ENCODE assay signal across 8 cellular contexts in genomic region chr18:46096651-46097300, GRCh38. TPM values are rescaled to one million over a fixed set of nuclear protein-coding genes. Genes with fewer than 3 reads are reported as not detected.
DNase-seq lines count a peak whose midpoint lies in the region; ATAC-seq, FAIRE-seq and TF ChIP-seq lines count a peak whose summit lies in the region.

No MANE protein-coding gene starts in this region.

- POLR2A ChIA-PET in activated CD8-positive, alpha-beta T cell treated with anti-CD3 and anti-CD28 coated beads for 36 hours (lab: Charles Lee): interaction anchor here (0.9 to 2.3 kb wide), 6 partner anchors 11 to 62 kb away, joined by 3 to 7 read pairs (median 4); no protein-coding TSS in a partner anchor

- no peaks in the 10 kb centered on the region for H3K9me3 Mint-ChIP-seq in activated CD8-positive, alpha-beta T cell treated with anti-CD3 and anti-CD28 coated beads for 36 hours

- peak overlapping the region; percentile 95 for H3K27ac Mint-ChIP-seq in activated CD8-positive, alpha-beta T cell treated with anti-CD3 and anti-CD28 coated beads for 36 hours

- peak overlapping the region; percentile 99 for H3K4me3 Mint-ChIP-seq in activated CD8-positive, alpha-beta T cell treated with anti-CD3 and anti-CD28 coated beads for 36 hours

- peaks cover 4% of the 10 kb centered on the region; the same call in 1 of the 2 replicates for H3K36me3 ChIP-seq in iPS DF 6.9 (ENCODE audit: control insufficient read depth, insufficient read depth, low read length)
- peaks cover 0 to 2% of the 10 kb centered on the region in 2 donors for H3K36me3 ChIP-seq in small intestine (ENCODE audit: control insufficient read depth in 2 of 2, insufficient read depth in 2 of 2, low read length in 2 of 2)

- H3K27me3 ChIP-seq in iPS DF 6.9 (ENCODE audit: control insufficient read depth, insufficient read depth, low read length) (no peaks in the 10 kb centered on the region), small intestine (ENCODE audit: control insufficient read depth in 2 of 2, insufficient read depth in 2 of 2, low read length in 2 of 2) (no peaks in the 10 kb centered on the region)

- CTCF ChIA-PET in activated CD8-positive, alpha-beta T cell treated with anti-CD3 and anti-CD28 coated beads for 36 hours (lab: Charles Lee): interaction anchor here (0.7 to 1.8 kb wide), 3 partner anchors 23 to 76 kb away, joined by 3 to 6 read pairs (median 3); partner anchors contain the start of gene PSTPIP2

- peak overlapping the region; percentile 98; the same call in 1 of the 2 replicates for H3K4me3 ChIP-seq in iPS DF 6.9 (ENCODE audit: low read length)
- H3K4me3 ChIP-seq in small intestine (ENCODE audit: low read depth in 1 of 2, low read length in 2 of 2): peak overlapping the region; percentile 91 to 93

- no peaks in the 10 kb centered on the region for H3K27me3 Mint-ChIP-seq in activated CD8-positive, alpha-beta T cell treated with anti-CD3 and anti-CD28 coated beads for 36 hours

- no peak for FAIRE-seq in small intestine (lab: Jason Lieb, UNC)

- DNase-seq in Right ventricle myocardium superior (no peak), Right ventricle myocardium inferior (ENCODE audit: missing footprints) (no peak), iPS DF 6.9 (ENCODE audit: low read depth, low spot score) (no peak), small intestine (peak; percentile 29), NCI-H748 treated with DMSO at 0.1 percent for 48 hours (lab: John Stamatoyannopoulos, UW) (no peak), posterior cingulate gyrus (no peak)
- DNase-seq in activated CD8-positive, alpha-beta T cell treated with anti-CD3 and anti-CD28 coated beads for 36 hours: peak; percentile 30

- intact Hi-C loops in Right ventricle myocardium superior (cut with DNase I) (no loop called here), Right ventricle myocardium inferior (cut with DNase I) (no loop called here), posterior cingulate gyrus (cut with DNase I) (loop anchor here (10.0 kb wide), 1 partner anchor 78 kb away; a partner anchor contains a TSS)
- intact Hi-C loops in activated CD8-positive, alpha-beta T cell treated with anti-CD3 and anti-CD28 coated beads for 36 hours (cut with micrococcal nuclease): no loop called here

- no CpG with 5 or more reads among the region's 22 CpGs for WGBS in iPS DF 6.9 (ENCODE audit: insufficient coverage, insufficient read length)
- WGBS in small intestine, 3 donors: 9 to 32% (median 9%) methylated on average over 22 of the region's 22 CpGs

- H3K27ac ChIP-seq in iPS DF 6.9 (ENCODE audit: low read length) (no peak overlapping the region), small intestine (ENCODE audit: low read depth in 1 of 2, low read length in 1 of 2) (peak overlapping the region; percentile 86 to 98)

- TF ChIP-seq CTCF in activated CD8-positive, alpha-beta T cell treated with anti-CD3 and anti-CD28 coated beads for 36 hours (IDR thresholded peaks at IDR 0.05): no peak

- no peaks in the 10 kb centered on the region for H3K4me1 ChIP-seq in iPS DF 6.9 (ENCODE audit: control insufficient read depth, insufficient read depth, low read length)
- peaks cover 6% of the 10 kb centered on the region in 2 donors for H3K4me1 ChIP-seq in small intestine (ENCODE audit: control insufficient read depth in 2 of 2, insufficient read depth in 1 of 2, low read depth in 1 of 2, low read length in 1 of 2)

- peaks cover 27% of the 10 kb centered on the region for H3K4me1 Mint-ChIP-seq in activated CD8-positive, alpha-beta T cell treated with anti-CD3 and anti-CD28 coated beads for 36 hours (ENCODE audit: low read depth)

- peaks cover 30% of the 10 kb centered on the region for H3K36me3 Mint-ChIP-seq in activated CD8-positive, alpha-beta T cell treated with anti-CD3 and anti-CD28 coated beads for 36 hours (ENCODE audit: low read depth)

- H3K9me3 ChIP-seq in iPS DF 6.9 (ENCODE audit: control insufficient read depth, insufficient read depth, low read length) (no peaks in the 10 kb centered on the region), small intestine (ENCODE audit: control insufficient read depth, low read depth) (no peaks in the 10 kb centered on the region)

- ATAC-seq in Right ventricle myocardium superior (ENCODE audit: poor library complexity): peak; percentile 13
- no peak for ATAC-seq in Right ventricle myocardium inferior
- no peak for ATAC-seq in activated CD8-positive, alpha-beta T cell treated with anti-CD3 and anti-CD28 coated beads for 36 hours
- no peak for ATAC-seq in HG02588 (IDR thresholded peaks at IDR 0.05; ENCODE audit: unreplicated experiment)

RNA-seq across cellular contexts. Expression of gene ATP5F1A, which starts 1.3 kb away (rescaled TPM):
- total RNA-seq in Right ventricle myocardium superior (1,824 TPM), Right ventricle myocardium inferior (1,797 TPM)
- 100 to 1,000 TPM; 476 to 489 TPM for total RNA-seq in activated CD8-positive, alpha-beta T cell treated with anti-CD3 and anti-CD28 coated beads for 36 hours
- polyA plus RNA-seq in small intestine: 100 to 1,000 TPM; 585 to 675 (median 631) TPM

RNA-seq across cellular contexts. Expression of gene HAUS1, which starts 7.4 kb away (rescaled TPM):
- total RNA-seq in Right ventricle myocardium superior (5.5 TPM), Right ventricle myocardium inferior (7.1 TPM)
- total RNA-seq in activated CD8-positive, alpha-beta T cell treated with anti-CD3 and anti-CD28 coated beads for 36 hours: 10 to 100 TPM; 57.9 to 61.0 TPM
- 10 to 100 TPM; 15.7 to 32.7 (median 23.2) TPM for polyA plus RNA-seq in small intestine

RNA-seq across cellular contexts. Expression of gene PSTPIP2, which starts 24.7 kb away (rescaled TPM):
- total RNA-seq in Right ventricle myocardium superior (2.4 TPM), Right ventricle myocardium inferior (2.0 TPM)
- 10 to 100 TPM; 17.8 TPM for total RNA-seq in activated CD8-positive, alpha-beta T cell treated with anti-CD3 and anti-CD28 coated beads for 36 hours
- 1 to 10 TPM; 2.0 to 4.6 (median 3.8) TPM for polyA plus RNA-seq in small intestine

Comparison
In these comparisons a context has a peak if more than half of its experiments do, and no peak if none do; other contexts are left out.
1. DNase-seq: peak in activated CD8-positive, alpha-beta T cell treated with anti-CD3 and anti-CD28 coated beads for 36 hours (single experiment) and small intestine (single experiment); none in Right ventricle myocardium superior (single experiment), Right ventricle myocardium inferior (single experiment), iPS DF 6.9 (single experiment), NCI-H748 treated with DMSO at 0.1 percent for 48 hours (single experiment) and posterior cingulate gyrus (0 of 10).